In genomic region chr7:88184848-88185304, GRCh38 we compare ENCODE assay signal across 11 cellular contexts. TPM values are rescaled to one million over a fixed set of nuclear protein-coding genes. Genes with fewer than 3 reads are reported as not detected.
DNase-seq lines count a peak whose midpoint lies in the region; ATAC-seq and TF ChIP-seq lines count a peak whose summit lies in the region.
"Had no signal": no experiment of that assay in that cellular context is flagged by ENCODE, and none has a peak within 500 bp of the region (broad histone marks: within the 10 kb centered on the region; RNA-seq: fewer than 3 reads in every experiment).

No MANE protein-coding gene starts in this region.

- no peak for TF ChIP-seq POLR2A in testis (IDR thresholded peaks at IDR 0.05)

- H3K4me3 ChIP-seq in kidney epithelial cell (ENCODE audit: low read depth, low read length) = no peak overlapping the region
- H3K4me3 ChIP-seq in testis = no peak overlapping the region
- H3K4me3 ChIP-seq: left ventricle myocardium inferior had no signal

- no peak for TF ChIP-seq CTCF in kidney epithelial cell (IDR thresholded peaks at IDR 0.05; ENCODE audit: insufficient read depth, low read length, poor library complexity, severe bottlenecking)
- TF ChIP-seq CTCF in testis (IDR thresholded peaks at IDR 0.05) = no peak
- no peak for TF ChIP-seq CTCF in endothelial cell (IDR thresholded peaks at IDR 0.05; ENCODE audit: unreplicated experiment)

- no peaks in the 10 kb centered on the region for H3K4me1 ChIP-seq in testis
- H3K4me1 ChIP-seq: left ventricle myocardium inferior had no signal

- WGBS in testis, 2 donors = 78 to 84% methylated on average over 5 of the region's 5 CpGs

- peaks cover 2% of the 10 kb centered on the region for H3K27me3 Mint-ChIP-seq in endothelial cell (ENCODE audit: unreplicated experiment)

- no peaks in the 10 kb centered on the region for H3K9me3 Mint-ChIP-seq in endothelial cell (ENCODE audit: unreplicated experiment)

- H3K27ac Mint-ChIP-seq in endothelial cell (ENCODE audit: unreplicated experiment) = no peak overlapping the region

- intact Hi-C loops in testis (cut with DNase I; ENCODE audit: low total_unique reads) = no loop called here

- H3K36me3 Mint-ChIP-seq in endothelial cell (ENCODE audit: low read depth, unreplicated experiment) = no peaks in the 10 kb centered on the region

- ATAC-seq in GM18873 (IDR thresholded peaks at IDR 0.05; ENCODE audit: low FRiP score, unreplicated experiment) (peak; percentile 83), HG02884 (IDR thresholded peaks at IDR 0.05; ENCODE audit: unreplicated experiment) (peak; percentile 62), SK-N-SH treated with all-trans-retinoic acid at 6 μM for 48 hours (peak; percentile 66)

- H3K27ac ChIP-seq in testis = no peak overlapping the region
- H3K27ac ChIP-seq: KMS-11, left ventricle myocardium inferior, WERI-Rb-1 had no signal

- H3K36me3 ChIP-seq in kidney epithelial cell (ENCODE audit: control insufficient read depth, insufficient read depth, low read length) (no peaks in the 10 kb centered on the region), testis (ENCODE audit: low read depth, missing control alignments) (no peaks in the 10 kb centered on the region)
- H3K36me3 ChIP-seq: left ventricle myocardium inferior, WERI-Rb-1 had no signal

- no peak overlapping the region for H3K4me3 Mint-ChIP-seq in endothelial cell (ENCODE audit: unreplicated experiment)

- peak; percentile 14 for DNase-seq in kidney epithelial cell (ENCODE audit: low read depth)
- DNase-seq in testis = no peak
- DNase-seq in NCI-H1436 (lab: John Stamatoyannopoulos, UW) = no peak
- DNase-seq in endothelial cell (ENCODE audit: low spot score) = no peak
- DNase-seq in NCI-H2029 (lab: John Stamatoyannopoulos, UW) = no peak
- DNase-seq: left ventricle myocardium inferior, WERI-Rb-1 had no signal

- no peaks in the 10 kb centered on the region for H3K4me1 Mint-ChIP-seq in endothelial cell (ENCODE audit: unreplicated experiment)

- no peaks in the 10 kb centered on the region for H3K9me3 ChIP-seq in testis
- H3K9me3 ChIP-seq: left ventricle myocardium inferior had no signal

- no peaks in the 10 kb centered on the region for H3K27me3 ChIP-seq in kidney epithelial cell (ENCODE audit: control insufficient read depth, insufficient read depth, low read length)
- H3K27me3 ChIP-seq in testis = no peaks in the 10 kb centered on the region

TF ChIP-seq in SK-N-SH treated with all-trans-retinoic acid at 6 μM for 48 hours, 23 proteins besides CTCF, POLR2A, EP300 and RAD21:
- TF ChIP-seq ZFP3 (CRISPR knock-in tag; IDR thresholded peaks at IDR 0.05) = peak; percentile 79
- no peak for TF ChIP-seq GLIS3 (CRISPR knock-in tag; IDR thresholded peaks at IDR 0.05)
TF ChIP-seq in SK-N-SH treated with all-trans-retinoic acid at 6 μM for 48 hours: peak in this region for 1.

RNA-seq across cellular contexts. Expression of gene SRI, which starts 35.0 kb away (rescaled TPM):
- total RNA-seq in kidney epithelial cell (109 and 118 TPM in 2 replicates), testis (10 to 100 TPM; 53.1 to 67.8 TPM), endothelial cell (ENCODE audit: unreplicated experiment) (182 TPM)
- polyA plus RNA-seq in testis (ENCODE audit: insufficient read depth, low read depth, low replicate concordance) = 96.1 TPM
